In genomic region chr19:18967358-18968146, GRCh38 we compare ENCODE assay signal across 10 cellular contexts. TPM values are rescaled to one million over a fixed set of nuclear protein-coding genes. Genes with fewer than 3 reads are reported as not detected.
A peak's percentile ranks its signal among the peaks of the same experiment; 100 is the strongest.
DNase-seq lines count a peak whose midpoint lies in the region; ATAC-seq and TF ChIP-seq lines count a peak whose summit lies in the region.
"Had no signal": no experiment of that assay in that cellular context is flagged by ENCODE, and none has a peak within 500 bp of the region (broad histone marks: within the 10 kb centered on the region; RNA-seq: fewer than 3 reads in every experiment).

No MANE protein-coding gene starts in this region.

- intact Hi-C loops in left cardiac atrium (cut with DNase I): no loop called here

- no peaks in the 10 kb centered on the region for H3K36me3 ChIP-seq in skeletal muscle tissue (ENCODE audit: control insufficient read depth in 3 of 3, insufficient read depth in 3 of 3, low read length in 3 of 3)

- peaks cover 0 to 12% (median 10%) of the 10 kb centered on the region in 3 donors for H3K27me3 ChIP-seq in skeletal muscle tissue (ENCODE audit: control insufficient read depth in 3 of 3, insufficient read depth in 3 of 3, low read length in 3 of 3)

- H3K9ac ChIP-seq in skeletal muscle tissue (ENCODE audit: low read depth in 1 of 3, low read length in 3 of 3): peak overlapping the region in 2 of 3 donors; percentile 6 to 60

- H3K4me1 Mint-ChIP-seq in HFFc6 (ENCODE audit: low read depth): peaks cover 33% of the 10 kb centered on the region

- peak overlapping the region; percentile 48; the same call in 1 of the 2 replicates for H3K27ac Mint-ChIP-seq in HFFc6

- peak overlapping the region; percentile 51 for H3K27ac ChIP-seq in skeletal muscle tissue (ENCODE audit: low read depth, low read length)

- no peak overlapping the region for H3K4me3 ChIP-seq in skeletal muscle tissue (ENCODE audit: low read length in 3 of 3)
- H3K4me3 ChIP-seq: GM12878 had no signal

- H3K9me3 Mint-ChIP-seq in HFFc6: peaks cover 4% of the 10 kb centered on the region; the same call in 1 of the 2 replicates

- no peaks in the 10 kb centered on the region for H3K9me3 ChIP-seq in skeletal muscle tissue (ENCODE audit: control insufficient read depth in 3 of 3, low read length in 3 of 3)

- peak; percentile 54 to 60 for ATAC-seq in left cardiac atrium
- no peak for ATAC-seq in GM18861 (IDR thresholded peaks at IDR 0.05; ENCODE audit: unreplicated experiment)
- ATAC-seq: activated CD4-positive, CD25-positive, alpha-beta regulatory T cell treated with anti-CD3 and anti-CD28 coated beads, Interleukin-2, amount 50 U/mL, for 24 hours; GM12878 had no signal

- no peak overlapping the region for H3K4me3 Mint-ChIP-seq in HFFc6

- TF ChIP-seq CTCF in HFFc6 (IDR thresholded peaks at IDR 0.05): no peak

- DNase-seq in HFFc6 (no peak), amniotic epithelial cell (ENCODE audit: low read depth) (peak; percentile 29), left cardiac atrium (peak; percentile 70), occipital lobe (lab: John Stamatoyannopoulos, UW) (no peak), islet precursor cell (no peak)
- DNase-seq in activated naive CD4-positive, alpha-beta T cell (lab: John Stamatoyannopoulos, UW): no peak

- peaks cover 2% of the 10 kb centered on the region for H3K27me3 Mint-ChIP-seq in HFFc6 (ENCODE audit: insufficient read depth)

- peaks cover 3 to 4% (median 3%) of the 10 kb centered on the region in 3 donors for H3K4me1 ChIP-seq in skeletal muscle tissue (ENCODE audit: control insufficient read depth in 3 of 3, insufficient read depth in 3 of 3, low read length in 3 of 3)

- H3K36me3 Mint-ChIP-seq in HFFc6 (ENCODE audit: low read depth): peaks cover 4% of the 10 kb centered on the region

RNA-seq across cellular contexts. Expression of gene HOMER3, which starts 26.5 kb away (rescaled TPM):
- total RNA-seq in HFFc6 (2021; fragmentation: NEBNext Ultra II Directional; extraction: Animal tissue kit (Norgen Biotek cat#: 25700)): 10 to 100 TPM; 68.1 to 89.1 (median 77.9) TPM
- 10 to 100 TPM; 15.2 to 18.9 TPM for total RNA-seq in left cardiac atrium
- 54.8 TPM for total RNA-seq in skeletal muscle tissue
- total RNA-seq in occipital lobe: 12.8 TPM

RNA-seq across cellular contexts. Expression of gene DDX49, which starts 48.0 kb away (rescaled TPM):
- total RNA-seq in HFFc6 (2021; fragmentation: NEBNext Ultra II Directional; extraction: Animal tissue kit (Norgen Biotek cat#: 25700)): 10 to 100 TPM; 37.8 to 57.4 (median 44.0) TPM
- total RNA-seq in left cardiac atrium: 10 to 100 TPM; 23.6 to 24.2 TPM
- total RNA-seq in skeletal muscle tissue: 35.0 TPM
- total RNA-seq in occipital lobe: 45.7 TPM

RNA-seq across cellular contexts. Expression of gene COPE, which starts 48.4 kb away (rescaled TPM):
- 100 to 1,000 TPM; 268 to 315 (median 286) TPM for total RNA-seq in HFFc6 (2021; fragmentation: NEBNext Ultra II Directional; extraction: Animal tissue kit (Norgen Biotek cat#: 25700))
- 100 to 1,000 TPM; 136 to 149 TPM for total RNA-seq in left cardiac atrium
- total RNA-seq in skeletal muscle tissue: 67.8 TPM
- 78.3 TPM for total RNA-seq in occipital lobe

Comparison
In these comparisons a context has a peak if more than half of its experiments do, and no peak if none do; other contexts are left out.
1. DNase-seq: peak in amniotic epithelial cell (single experiment) and left cardiac atrium (single experiment); none in HFFc6 (single experiment), occipital lobe (single experiment), islet precursor cell (single experiment) and activated naive CD4-positive, alpha-beta T cell (0 of 4).